In genomic region chr12:121307397-121307796, GRCh38 we compare ENCODE assay signal across 4 cellular contexts. TPM values are rescaled to one million over a fixed set of nuclear protein-coding genes. Genes with fewer than 3 reads are reported as not detected.
DNase-seq lines count a peak whose midpoint lies in the region; ATAC-seq, FAIRE-seq and TF ChIP-seq lines count a peak whose summit lies in the region.
"Not testable (repeated sequence)": the region's sequence is repeated elsewhere in the genome, so short reads cannot be mapped to it uniquely, and the experiment has no call there.

No MANE protein-coding gene starts in this region.

- POLR2A ChIA-PET in K562 (lab: Yijun Ruan, JAX): interaction anchor here (1.0 to 1.4 kb wide), 3 partner anchors 11 to 45 kb away, joined by 3 to 8 read pairs (median 4); partner anchors contain the start of gene ANAPC5

- H3K27ac ChIP-seq in K562 (ENCODE audit: extremely low read depth, low read depth, low read length): not testable (repeated sequence)

- not testable (repeated sequence) for H2AFZ ChIP-seq in K562 (ENCODE audit: low read depth, low read length)

- H3K9ac ChIP-seq in K562 (ENCODE audit: insufficient read depth in 1 of 2, low read depth in 2 of 2, low read length in 2 of 2): not testable (repeated sequence)

- DNase-seq in K562 (ENCODE audit: extremely low read depth in 1 of 4, low spot score in 3 of 4): not testable (repeated sequence)
- peak; percentile 7 for DNase-seq in cardiac septum (ENCODE audit: low spot score)
- peak; percentile 6 for DNase-seq in mesenteric fat pad (ENCODE audit: low spot score)
- peak; percentile 12 for DNase-seq in posterior vena cava (ENCODE audit: low spot score)

- not testable (repeated sequence) for H3K4me2 ChIP-seq in K562 (ENCODE audit: insufficient read depth, low read length)

- H3K4me1 ChIP-seq in K562 (replicated peaks in 1 of 2; ENCODE audit: control insufficient read depth in 2 of 2, insufficient read depth in 2 of 2, low read length in 2 of 2): not testable (repeated sequence)

- peaks cover 42% of the 10 kb centered on the region for H3K36me3 ChIP-seq in K562 (ENCODE audit: control insufficient read depth, insufficient read depth, low read length)

- H3K9me3 ChIP-seq in K562 (replicated peaks; ENCODE audit: control insufficient read depth, insufficient read depth, low read depth, low read length): not testable (repeated sequence)

- H3K9me1 ChIP-seq in K562 (ENCODE audit: control insufficient read depth, insufficient read depth, low read length): not testable (repeated sequence)

- not testable (repeated sequence) for H4K20me1 ChIP-seq in K562 (replicated peaks; ENCODE audit: control insufficient read depth, insufficient read depth, low read length)

- not testable (repeated sequence) for H3K27me3 ChIP-seq in K562 (ENCODE audit: control insufficient read depth in 2 of 2, insufficient read depth in 2 of 2, low read length in 2 of 2)

- ATAC-seq in K562: not testable (repeated sequence)

- 88% methylated on average over 5 of the region's 8 CpGs for WGBS in K562 (ENCODE audit: insufficient coverage, low coverage, missing lambda C conversion rate)

- not testable (repeated sequence) for TF ChIP-seq CTCF in K562 (IDR thresholded peaks at IDR 0.05 in 2 of 3, conservative IDR thresholded peaks at IDR 0.05 in 1 of 3; ENCODE audit: insufficient read depth in 2 of 3, low read depth in 1 of 3, low read length in 3 of 3)

- not testable (repeated sequence) for TF ChIP-seq EP300 in K562 (IDR thresholded peaks at IDR 0.05; ENCODE audit: low read length)

- not testable (repeated sequence) for FAIRE-seq in K562 (lab: Jason Lieb, UNC)

- TF ChIP-seq RAD21 in K562 (CRISPR knock-in tag; conservative IDR thresholded peaks at IDR 0.05 in 1 of 2, IDR thresholded peaks at IDR 0.05 in 1 of 2): not testable (repeated sequence)

- CTCF ChIA-PET in K562 (lab: Yijun Ruan, JAX; ENCODE audit: low intra/inter-chr PET ratio): not testable (repeated sequence)

- TF ChIP-seq POLR2A in K562 (conservative IDR thresholded peaks at IDR 0.05): peak; percentile 61

- in situ Hi-C loops in K562 (cut with MboI): not testable (repeated sequence)

- BruUV-seq in K562 (replicated peaks; lab: Mats Ljungman, UMichigan): not testable (repeated sequence)

- peaks cover 10% of the 10 kb centered on the region; the same call in 1 of the 3 replicates for H3K79me2 ChIP-seq in K562 (ENCODE audit: control insufficient read depth, insufficient read depth, low read length)

- intact Hi-C loops in K562 (cut with micrococcal nuclease); cardiac septum (cut with DNase I): not testable (repeated sequence)
- intact Hi-C loops in posterior vena cava (cut with DNase I): loop anchor here in 1 of 2 donors (1.0 kb wide), 1 partner anchor 42 kb away; no protein-coding TSS in a partner anchor

- H3K4me3 ChIP-seq in K562: not testable (repeated sequence)

TF ChIP-seq in K562, 482 proteins besides CTCF, POLR2A, EP300 and RAD21:
- TF ChIP-seq POLR2B (IDR thresholded peaks at IDR 0.05; ENCODE audit: low read depth, partially characterized antibody): peak; percentile 51
- peak; percentile 72 for TF ChIP-seq SUPT5H (IDR thresholded peaks at IDR 0.05)
TF ChIP-seq in K562: peak in this region for 2; not testable (repeated sequence) for 480.

RNA-seq across cellular contexts. Expression of gene CAMKK2, which starts 10.9 kb away (rescaled TPM):
- total RNA-seq in K562 (2011; cell fraction: chromatin; rRNA removed; ENCODE audit: low replicate concordance): 43.2 and 68.9 TPM in 2 replicates
- total RNA-seq in K562 (2011; cell fraction: nucleolus; rRNA removed): 40.5 and 41.3 TPM in 2 replicates
- 39.2 and 39.8 TPM in 2 replicates for total RNA-seq in K562 (2011; cell fraction: nucleoplasm; rRNA removed)
- total RNA-seq in K562 (2014; rRNA removed): 18.8 and 21.1 TPM in 2 replicates
- total RNA-seq in K562 (2014; rRNA removed; fragmentation: Illumina TruSeq; extraction: Trizol): 12.6 and 12.7 TPM in 2 replicates
- 10.5 and 10.8 TPM in 2 replicates for total RNA-seq in K562 (2015; rRNA removed; fragmentation: Illumina TruSeq; extraction: Trizol)
- total RNA-seq in K562 (2021): 30.8 and 32.0 TPM in 2 replicates
- polyA plus RNA-seq in K562 (2011; rRNA removed): 18.2 and 20.5 TPM in 2 replicates
- 19.2 and 26.4 TPM in 2 replicates for polyA plus RNA-seq in K562 (2011; cell fraction: cytosol; rRNA removed)
- polyA plus RNA-seq in K562 (2011; cell fraction: nucleus; rRNA removed): 40.6 and 54.1 TPM in 2 replicates
- polyA plus RNA-seq in K562 (2012): 15.5 and 22.2 TPM in 2 replicates
- polyA plus RNA-seq in K562 (2014; fragmentation: Illumina TruSeq; extraction: Trizol): 22.0 and 22.3 TPM in 2 replicates
- 1 to 10 TPM; 4.3 to 5.4 TPM for polyA plus RNA-seq in K562 (2014; fragmentation: Nextera tagmentation; extraction: Ambion mirVana)
- 20.1 and 21.1 TPM in 2 replicates for polyA plus RNA-seq in K562 (2014; rRNA removed)
- polyA minus RNA-seq in K562 (2011; rRNA and poly(A)+ RNA removed): 18.1 and 27.5 TPM in 2 replicates
- 18.8 and 19.5 TPM in 2 replicates for polyA minus RNA-seq in K562 (2011; cell fraction: cytosol; rRNA and poly(A)+ RNA removed)
- polyA minus RNA-seq in K562 (2011; cell fraction: nucleus; rRNA and poly(A)+ RNA removed): 25.4 and 26.8 TPM in 2 replicates
- 17.8 TPM for total RNA-seq in cardiac septum
- 50.5 TPM for total RNA-seq in mesenteric fat pad
- total RNA-seq in posterior vena cava: 10 to 100 TPM; 39.2 to 39.7 TPM

RNA-seq across cellular contexts. Expression of gene ANAPC5, which starts 44.8 kb away (rescaled TPM):
- total RNA-seq in K562 (2011; cell fraction: chromatin; rRNA removed; ENCODE audit: low replicate concordance): 698 and 990 TPM in 2 replicates
- 389 and 392 TPM in 2 replicates for total RNA-seq in K562 (2011; cell fraction: nucleolus; rRNA removed)
- 547 and 619 TPM in 2 replicates for total RNA-seq in K562 (2011; cell fraction: nucleoplasm; rRNA removed)
- 176 and 194 TPM in 2 replicates for total RNA-seq in K562 (2014; rRNA removed)
- 269 and 301 TPM in 2 replicates for total RNA-seq in K562 (2014; rRNA removed; fragmentation: Illumina TruSeq; extraction: Trizol)
- total RNA-seq in K562 (2015; rRNA removed; fragmentation: Illumina TruSeq; extraction: Trizol): 190 and 197 TPM in 2 replicates
- total RNA-seq in K562 (2021): 168 and 169 TPM in 2 replicates
- polyA plus RNA-seq in K562 (2011; rRNA removed): 307 and 315 TPM in 2 replicates
- 232 and 246 TPM in 2 replicates for polyA plus RNA-seq in K562 (2011; cell fraction: cytosol; rRNA removed)
- 472 and 632 TPM in 2 replicates for polyA plus RNA-seq in K562 (2011; cell fraction: nucleus; rRNA removed)
- 114 and 144 TPM in 2 replicates for polyA plus RNA-seq in K562 (2012)
- 201 and 250 TPM in 2 replicates for polyA plus RNA-seq in K562 (2014; fragmentation: Illumina TruSeq; extraction: Trizol)
- 100 to 1,000 TPM; 136 to 181 TPM for polyA plus RNA-seq in K562 (2014; fragmentation: Nextera tagmentation; extraction: Ambion mirVana)
- polyA plus RNA-seq in K562 (2014; rRNA removed): 207 and 213 TPM in 2 replicates
- polyA minus RNA-seq in K562 (2011; rRNA and poly(A)+ RNA removed): 307 and 339 TPM in 2 replicates
- 97.9 and 140 TPM in 2 replicates for polyA minus RNA-seq in K562 (2011; cell fraction: cytosol; rRNA and poly(A)+ RNA removed)
- 212 and 378 TPM in 2 replicates for polyA minus RNA-seq in K562 (2011; cell fraction: nucleus; rRNA and poly(A)+ RNA removed)
- 53.4 TPM for total RNA-seq in cardiac septum
- total RNA-seq in mesenteric fat pad: 80.9 TPM
- total RNA-seq in posterior vena cava: 10 to 100 TPM; 80.6 to 83.9 TPM
